In the genomic region with DNA sequence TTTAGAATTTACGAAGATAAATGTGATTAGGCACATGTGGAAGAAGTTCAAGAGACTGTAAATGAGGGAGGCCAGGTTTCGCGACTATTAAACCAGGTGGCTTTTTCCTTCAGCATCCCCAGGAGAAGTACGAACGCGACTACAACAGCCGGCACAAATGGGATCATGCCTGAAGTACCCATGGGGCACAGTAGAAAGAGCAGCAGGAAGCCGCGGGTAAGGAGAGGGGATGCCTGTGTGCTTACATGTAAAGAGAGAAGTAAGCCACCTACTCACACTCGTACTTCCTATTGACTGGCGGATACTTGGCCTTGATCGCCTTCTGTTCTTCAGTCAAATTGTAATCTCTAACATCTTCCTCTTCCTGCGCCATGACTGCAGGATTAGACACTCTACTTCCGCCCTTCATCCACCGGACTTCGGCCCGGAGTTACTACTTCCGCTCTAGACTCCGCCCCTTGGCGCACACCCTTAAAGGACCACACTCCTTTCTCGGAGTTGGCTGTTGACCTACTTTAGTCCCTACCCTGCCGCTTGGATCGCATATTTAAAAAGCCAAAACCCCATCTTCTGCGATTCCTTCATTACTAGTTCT, we compare ENCODE assay signal across 8 cellular contexts. TPM values are rescaled to one million over a fixed set of nuclear protein-coding genes. Genes with fewer than 3 reads are reported as not detected.
DNase-seq lines count a peak whose midpoint lies in the region; ATAC-seq lines count a peak whose summit lies in the region.

A gene (minus strand): TSS at position 394 of the 595 bp plus-strand sequence. CDS start 21 bp downstream, at position 373.

- H3K4me3 Mint-ChIP-seq in activated CD4-positive, alpha-beta T cell treated with anti-CD3 and anti-CD28 coated beads, Interleukin-2, amount 10 ng/mL, durations not matched to agents 24 days and 14 days = peak within 1 kb of the TSS; percentile 99

- peaks cover 39% of the 10 kb centered on the region for H3K36me3 Mint-ChIP-seq in activated CD4-positive, alpha-beta T cell treated with anti-CD3 and anti-CD28 coated beads, Interleukin-2, amount 10 ng/mL, durations not matched to agents 24 days and 14 days (ENCODE audit: low read depth)

- ATAC-seq in HG03460 (IDR thresholded peaks at IDR 0.05; ENCODE audit: unreplicated experiment) = peak; percentile 67

- DNase-seq in Ammon's horn (ENCODE audit: low spot score) (peak; percentile 97), GM19238 (ENCODE audit: insufficient read length, low spot score) (peak; percentile 75), NCI-H526 treated with DMSO at 0.1 percent for 48 hours (lab: John Stamatoyannopoulos, UW) (peak; percentile 95), dedifferentiated amniotic fluid mesenchymal stem cell (ENCODE audit: extremely low spot score) (peak; percentile 96), left kidney (ENCODE audit: low read depth, low spot score) (peak; percentile 97)
- DNase-seq in activated CD4-positive, alpha-beta T cell treated with anti-CD3 and anti-CD28 coated beads, Interleukin-2, amount 10 ng/mL, durations not matched to agents 24 days and 14 days = peak; percentile 96
- peak; percentile 85 to 88 for DNase-seq in stimulated activated CD4-positive, alpha-beta T cell treated with anti-CD3 and anti-CD28 coated beads, Interleukin-2, amount 100 ng/mL, for 24 hours

- H3K27ac Mint-ChIP-seq in activated CD4-positive, alpha-beta T cell treated with anti-CD3 and anti-CD28 coated beads, Interleukin-2, amount 10 ng/mL, durations not matched to agents 24 days and 14 days = peak within 1 kb of the TSS; percentile 100

- H3K4me1 Mint-ChIP-seq in activated CD4-positive, alpha-beta T cell treated with anti-CD3 and anti-CD28 coated beads, Interleukin-2, amount 10 ng/mL, durations not matched to agents 24 days and 14 days = peaks cover 35% of the 10 kb centered on the region

- H3K27me3 Mint-ChIP-seq in activated CD4-positive, alpha-beta T cell treated with anti-CD3 and anti-CD28 coated beads, Interleukin-2, amount 10 ng/mL, durations not matched to agents 24 days and 14 days = no peaks in the 10 kb centered on the region

- intact Hi-C loops in activated CD4-positive, alpha-beta T cell treated with anti-CD3 and anti-CD28 coated beads, Interleukin-2, amount 10 ng/mL, durations not matched to agents 24 days and 14 days (cut with micrococcal nuclease) = loop anchor here (1.0 to 10.0 kb wide), 6 partner anchors 27 to 1585 kb away; a partner anchor contains a TSS

- no peaks in the 10 kb centered on the region for H3K9me3 Mint-ChIP-seq in activated CD4-positive, alpha-beta T cell treated with anti-CD3 and anti-CD28 coated beads, Interleukin-2, amount 10 ng/mL, durations not matched to agents 24 days and 14 days

RNA-seq across cellular contexts. Expression of the gene that starts here (rescaled TPM):
- 50.4 and 54.2 TPM in 2 replicates for total RNA-seq in activated CD4-positive, alpha-beta T cell treated with anti-CD3 and anti-CD28 coated beads, Interleukin-2, amount 10 ng/mL, durations not matched to agents 24 days and 14 days

Comparison
In these comparisons a context has a peak if more than half of its experiments do, and no peak if none do; other contexts are left out.
1. Peak in every context shown above with its lines: DNase-seq and ATAC-seq.